ENCODE assay signal across 2 cellular contexts in the genomic region with DNA sequence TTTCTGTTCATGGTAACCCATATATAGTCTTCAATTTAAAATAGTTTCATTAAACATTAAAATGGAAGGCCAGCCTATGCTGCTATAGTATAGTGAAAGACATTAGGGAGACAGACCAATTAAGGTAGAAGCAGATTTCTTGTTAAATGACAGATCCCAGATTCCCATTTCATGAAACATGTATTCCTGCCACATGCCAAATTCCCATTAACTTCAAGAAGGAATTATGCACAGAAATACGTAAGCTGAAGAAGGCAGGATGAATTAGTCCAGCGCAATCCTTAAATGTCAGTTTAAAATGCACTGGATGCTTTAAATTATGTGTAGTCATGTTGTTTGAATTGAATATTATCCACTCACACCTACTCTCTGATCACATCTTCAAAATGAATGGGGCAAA.
TF ChIP-seq lines count a peak whose summit lies in the region.

No MANE protein-coding gene starts in this region.

TF ChIP-seq in A549, 52 proteins besides CTCF, POLR2A, EP300 and RAD21 (continued from another document):
- TF ChIP-seq, protein P1, sequence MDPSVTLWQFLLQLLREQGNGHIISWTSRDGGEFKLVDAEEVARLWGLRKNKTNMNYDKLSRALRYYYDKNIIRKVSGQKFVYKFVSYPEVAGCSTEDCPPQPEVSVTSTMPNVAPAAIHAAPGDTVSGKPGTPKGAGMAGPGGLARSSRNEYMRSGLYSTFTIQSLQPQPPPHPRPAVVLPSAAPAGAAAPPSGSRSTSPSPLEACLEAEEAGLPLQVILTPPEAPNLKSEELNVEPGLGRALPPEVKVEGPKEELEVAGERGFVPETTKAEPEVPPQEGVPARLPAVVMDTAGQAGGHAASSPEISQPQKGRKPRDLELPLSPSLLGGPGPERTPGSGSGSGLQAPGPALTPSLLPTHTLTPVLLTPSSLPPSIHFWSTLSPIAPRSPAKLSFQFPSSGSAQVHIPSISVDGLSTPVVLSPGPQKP (IDR thresholded peaks at IDR 0.05; ENCODE audit: low read depth, low read length): no peak
- TF ChIP-seq FOSL2 (IDR thresholded peaks at IDR 0.05) (no peak), FOSL2 (CRISPR knock-in tag; IDR thresholded peaks at IDR 0.05) (no peak), ZSCAN20 (CRISPR knock-in tag; IDR thresholded peaks at IDR 0.05) (no peak), HOXB5 (CRISPR knock-in tag; IDR thresholded peaks at IDR 0.05) (no peak), GATA3 (IDR thresholded peaks at IDR 0.05; ENCODE audit: borderline replicate concordance) (no peak), ZNF302 (CRISPR knock-in tag; IDR thresholded peaks at IDR 0.05) (no peak), ZFP36 (IDR thresholded peaks at IDR 0.05; ENCODE audit: borderline replicate concordance, partially characterized antibody) (no peak)

TF ChIP-seq in neural cell, 6 proteins besides CTCF, POLR2A, EP300 and RAD21 (continued from another document):
- TF ChIP-seq, protein P2, sequence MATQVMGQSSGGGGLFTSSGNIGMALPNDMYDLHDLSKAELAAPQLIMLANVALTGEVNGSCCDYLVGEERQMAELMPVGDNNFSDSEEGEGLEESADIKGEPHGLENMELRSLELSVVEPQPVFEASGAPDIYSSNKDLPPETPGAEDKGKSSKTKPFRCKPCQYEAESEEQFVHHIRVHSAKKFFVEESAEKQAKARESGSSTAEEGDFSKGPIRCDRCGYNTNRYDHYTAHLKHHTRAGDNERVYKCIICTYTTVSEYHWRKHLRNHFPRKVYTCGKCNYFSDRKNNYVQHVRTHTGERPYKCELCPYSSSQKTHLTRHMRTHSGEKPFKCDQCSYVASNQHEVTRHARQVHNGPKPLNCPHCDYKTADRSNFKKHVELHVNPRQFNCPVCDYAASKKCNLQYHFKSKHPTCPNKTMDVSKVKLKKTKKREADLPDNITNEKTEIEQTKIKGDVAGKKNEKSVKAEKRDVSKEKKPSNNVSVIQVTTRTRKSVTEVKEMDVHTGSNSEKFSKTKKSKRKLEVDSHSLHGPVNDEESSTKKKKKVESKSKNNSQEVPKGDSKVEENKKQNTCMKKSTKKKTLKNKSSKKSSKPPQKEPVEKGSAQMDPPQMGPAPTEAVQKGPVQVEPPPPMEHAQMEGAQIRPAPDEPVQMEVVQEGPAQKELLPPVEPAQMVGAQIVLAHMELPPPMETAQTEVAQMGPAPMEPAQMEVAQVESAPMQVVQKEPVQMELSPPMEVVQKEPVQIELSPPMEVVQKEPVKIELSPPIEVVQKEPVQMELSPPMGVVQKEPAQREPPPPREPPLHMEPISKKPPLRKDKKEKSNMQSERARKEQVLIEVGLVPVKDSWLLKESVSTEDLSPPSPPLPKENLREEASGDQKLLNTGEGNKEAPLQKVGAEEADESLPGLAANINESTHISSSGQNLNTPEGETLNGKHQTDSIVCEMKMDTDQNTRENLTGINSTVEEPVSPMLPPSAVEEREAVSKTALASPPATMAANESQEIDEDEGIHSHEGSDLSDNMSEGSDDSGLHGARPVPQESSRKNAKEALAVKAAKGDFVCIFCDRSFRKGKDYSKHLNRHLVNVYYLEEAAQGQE (IDR thresholded peaks at IDR 0.05; ENCODE audit: borderline replicate concordance): peak; percentile 92
- no peak for TF ChIP-seq TAF1 (IDR thresholded peaks at IDR 0.05; ENCODE audit: low read depth)
- TF ChIP-seq MXI1 (conservative IDR thresholded peaks at IDR 0.05; ENCODE audit: poor library complexity, severe bottlenecking): no peak
